Comparison of ENCODE assay signal across 1 cellular context in genomic region chr7:118080947-118081346, GRCh38.
TF ChIP-seq lines count a peak whose summit lies in the region.

No MANE protein-coding gene starts in this region.

TF ChIP-seq in GM12878, 131 proteins besides CTCF, POLR2A, EP300 and RAD21 (continued from another document):
- no peak for TF ChIP-seq ZNF687 (IDR thresholded peaks at IDR 0.05)
- TF ChIP-seq PML (IDR thresholded peaks at IDR 0.05; ENCODE audit: low read length), result no peak
- no peak for TF ChIP-seq E2F4 (IDR thresholded peaks at IDR 0.05; ENCODE audit: low read depth, low read length)
- TF ChIP-seq KAT2A (conservative IDR thresholded peaks at IDR 0.05; ENCODE audit: control insufficient read depth, low read depth, low read length), result no peak
- no peak for TF ChIP-seq NR2C2 (IDR thresholded peaks at IDR 0.05; ENCODE audit: borderline replicate concordance, control insufficient read depth, insufficient read length, low read depth)
- no peak for TF ChIP-seq ZSCAN29 (IDR thresholded peaks at IDR 0.05)
- TF ChIP-seq RFX5 (IDR thresholded peaks at IDR 0.05; ENCODE audit: low read depth, low read length), result no peak
- TF ChIP-seq CREM (IDR thresholded peaks at IDR 0.05; ENCODE audit: low read depth), result peak; percentile 22; the same call in 1 of the 2 replicates
- TF ChIP-seq NFIC (IDR thresholded peaks at IDR 0.05; ENCODE audit: low read depth, low read length), result peak; percentile 27; the same call in 1 of the 2 replicates
- TF ChIP-seq ZNF217 (IDR thresholded peaks at IDR 0.05), result no peak
- no peak for TF ChIP-seq BMI1 (IDR thresholded peaks at IDR 0.05; ENCODE audit: borderline replicate concordance)
- TF ChIP-seq ZBED1 (IDR thresholded peaks at IDR 0.05; ENCODE audit: borderline replicate concordance), result no peak
- TF ChIP-seq GABPA (IDR thresholded peaks at IDR 0.05; ENCODE audit: low read depth), result no peak
- TF ChIP-seq TBL1XR1 (IDR thresholded peaks at IDR 0.05; ENCODE audit: low read depth, low read length), result no peak
- no peak for TF ChIP-seq USF2 (IDR thresholded peaks at IDR 0.05; ENCODE audit: borderline replicate concordance, low read depth, low read length)
- TF ChIP-seq ZNF622 (IDR thresholded peaks at IDR 0.05), result no peak
- TF ChIP-seq EZH2 (IDR thresholded peaks at IDR 0.05; ENCODE audit: borderline replicate concordance, control insufficient read depth, low read depth, low read length), result no peak
- peak; percentile 56 for TF ChIP-seq JUNB (IDR thresholded peaks at IDR 0.05)
- TF ChIP-seq PAX5 (IDR thresholded peaks at IDR 0.05; ENCODE audit: borderline replicate concordance, low read depth, low read length), result no peak
- TF ChIP-seq NR2C1 (IDR thresholded peaks at IDR 0.05), result no peak
- 0 out of 2 replicates have a peak, but pooled peaks have one; percentile 41 for TF ChIP-seq HDGF (IDR thresholded peaks at IDR 0.05)
- TF ChIP-seq CEBPB (IDR thresholded peaks at IDR 0.05; ENCODE audit: borderline replicate concordance in 1 of 2, low read depth in 2 of 2, low read length in 2 of 2), result no peak
- no peak for TF ChIP-seq TARDBP (IDR thresholded peaks at IDR 0.05; ENCODE audit: borderline replicate concordance)
- TF ChIP-seq PKNOX1 (IDR thresholded peaks at IDR 0.05), result peak; percentile 79
- TF ChIP-seq CEBPZ (IDR thresholded peaks at IDR 0.05; ENCODE audit: low read depth, low read length), result no peak
- TF ChIP-seq ZBTB33 (IDR thresholded peaks at IDR 0.05), result no peak
- TF ChIP-seq ASH2L (IDR thresholded peaks at IDR 0.05; ENCODE audit: borderline replicate concordance, low read depth), result no peak
- peak in 1 of 2 experiments; percentile 39; a peak in 1 of 3 replicates for TF ChIP-seq EGR1 (IDR thresholded peaks at IDR 0.05; ENCODE audit: borderline replicate concordance in 1 of 2, low read depth in 2 of 2, low read length in 2 of 2)
- TF ChIP-seq DPF2 (IDR thresholded peaks at IDR 0.05), result 0 out of 2 replicates have a peak, but pooled peaks have one; percentile 47
- TF ChIP-seq STAT3 (IDR thresholded peaks at IDR 0.05; ENCODE audit: low read depth, low read length), result no peak
- TF ChIP-seq SREBF2 (IDR thresholded peaks at IDR 0.05; ENCODE audit: low read length), result no peak
- no peak for TF ChIP-seq YY1 (IDR thresholded peaks at IDR 0.05; ENCODE audit: low read depth, low read length)
- no peak for TF ChIP-seq RBBP5 (conservative IDR thresholded peaks at IDR 0.05)
- no peak for TF ChIP-seq CHD1 (IDR thresholded peaks at IDR 0.05; ENCODE audit: low read depth, low read length)
- TF ChIP-seq RCOR1 (conservative IDR thresholded peaks at IDR 0.05; ENCODE audit: low read depth, low read length), result no peak
- TF ChIP-seq HDAC2 (IDR thresholded peaks at IDR 0.05), result no peak
- TF ChIP-seq POLR2AphosphoS5 (IDR thresholded peaks at IDR 0.05; ENCODE audit: low read length), result no peak
- TF ChIP-seq ELK1 (IDR thresholded peaks at IDR 0.05; ENCODE audit: low read depth, low read length), result no peak
- no peak for TF ChIP-seq SMC3 (IDR thresholded peaks at IDR 0.05; ENCODE audit: borderline replicate concordance, low read length)
- no peak for TF ChIP-seq POLR2AphosphoS2 (IDR thresholded peaks at IDR 0.05; ENCODE audit: low read depth, low read length)
- TF ChIP-seq CBX3 (IDR thresholded peaks at IDR 0.05; ENCODE audit: borderline replicate concordance, low read depth), result no peak
- no peak for TF ChIP-seq ZZZ3 (IDR thresholded peaks at IDR 0.05; ENCODE audit: control insufficient read depth, insufficient read length, low read depth)
- no peak for TF ChIP-seq RAD51 (IDR thresholded peaks at IDR 0.05)
- 0 out of 2 replicates have a peak, but pooled peaks have one; percentile 64 for TF ChIP-seq RELB (IDR thresholded peaks at IDR 0.05; ENCODE audit: low read depth)
- TF ChIP-seq SUZ12 (IDR thresholded peaks at IDR 0.05; ENCODE audit: unreplicated experiment), result no peak
- TF ChIP-seq MTA2 (IDR thresholded peaks at IDR 0.05; ENCODE audit: low read depth), result peak; percentile 57; the same call in 1 of the 2 replicates
- no peak for TF ChIP-seq NKRF (conservative IDR thresholded peaks at IDR 0.05)
- TF ChIP-seq IKZF1 (conservative IDR thresholded peaks at IDR 0.05), result peak; percentile 49
